In the genomic region with DNA sequence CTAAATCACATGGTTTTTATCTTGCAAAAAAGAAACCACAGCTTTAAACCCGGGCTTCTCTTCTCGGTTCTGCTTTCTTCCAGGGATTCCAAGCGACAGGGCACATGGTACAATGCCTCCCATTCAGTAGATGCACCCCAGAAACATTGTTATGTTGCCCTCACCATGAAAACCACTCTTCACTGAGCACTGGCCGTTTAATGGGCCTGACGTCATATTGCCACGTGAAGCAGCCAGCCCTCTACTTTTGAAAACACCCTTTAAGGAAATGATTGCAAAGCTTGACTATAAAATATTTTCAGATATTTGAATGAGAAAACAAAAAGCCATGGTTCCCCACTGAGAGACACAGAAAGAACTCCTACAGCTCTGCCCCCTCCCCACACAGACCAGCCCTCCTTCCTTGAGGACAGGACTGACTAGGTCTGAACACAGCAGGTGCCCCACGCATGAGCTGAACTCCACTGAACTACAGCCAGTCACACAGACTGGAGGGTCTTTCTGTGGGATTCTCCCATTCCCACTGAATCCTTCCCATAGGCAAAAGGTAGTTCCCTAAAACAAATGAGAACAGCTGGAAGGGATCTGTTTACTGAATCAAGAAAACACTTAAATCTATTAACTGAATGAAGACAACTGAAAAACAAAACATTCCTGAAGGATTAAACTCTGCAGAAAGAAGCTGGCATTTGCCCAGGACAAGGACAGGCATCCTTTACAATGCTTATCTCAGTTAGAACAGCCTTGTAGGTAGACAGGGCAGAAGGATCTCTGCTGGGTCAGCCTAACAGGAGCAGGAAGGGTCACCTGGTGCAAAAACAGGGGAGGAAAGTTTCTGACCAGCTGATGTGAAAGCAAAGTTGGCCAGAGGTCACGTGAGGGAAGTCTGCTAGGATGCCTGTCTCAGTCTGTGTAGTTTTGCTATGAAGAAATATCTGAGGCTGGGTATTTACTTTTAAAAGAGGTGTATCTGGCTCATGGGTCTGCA, we compare ENCODE assay signal across 11 cellular contexts.
A peak's percentile ranks its signal among the peaks of the same experiment; 100 is the strongest.
DNase-seq lines count a peak whose midpoint lies in the region; ATAC-seq and TF ChIP-seq lines count a peak whose summit lies in the region.
"Had no signal": no experiment of that assay in that cellular context is flagged by ENCODE, and none has a peak within 500 bp of the region (broad histone marks: within the 10 kb centered on the region; RNA-seq: fewer than 3 reads in every experiment).

No MANE protein-coding gene starts in this region.

- peaks cover 18% of the 10 kb centered on the region for H3K9me3 Mint-ChIP-seq in endodermal cell

- DNase-seq in Caki2 (ENCODE audit: low read depth) (peak; percentile 74), NCI-H226 (peak; percentile 49), dedifferentiated amniotic fluid mesenchymal stem cell (ENCODE audit: extremely low spot score) (peak; percentile 27), SK-N-DZ (ENCODE audit: low spot score) (no peak), endodermal cell (no peak)
- DNase-seq: NCI-H1417 treated with DMSO at 0.1 percent for 48 hours, psoas muscle had no signal

- no peak overlapping the region for H3K27ac Mint-ChIP-seq in endodermal cell

- no peak overlapping the region for H3K27ac ChIP-seq in endodermal cell (ENCODE audit: low read depth, low read length)
- H3K27ac ChIP-seq: psoas muscle had no signal

- H3K9ac ChIP-seq in endodermal cell (ENCODE audit: extremely low read depth, low read length, poor library complexity, severe bottlenecking): no peak overlapping the region

- 62 to 63% methylated on average over 5 to 8 of the region's 8 CpGs for WGBS in endodermal cell (ENCODE audit: insufficient coverage in 1 of 2, insufficient read length in 1 of 2), 2 experiments

- no peak overlapping the region for H3K4me3 Mint-ChIP-seq in endodermal cell

- H3K36me3 Mint-ChIP-seq in endodermal cell (ENCODE audit: low read depth): no peaks in the 10 kb centered on the region

- no peaks in the 10 kb centered on the region for H3K27me3 Mint-ChIP-seq in endodermal cell (ENCODE audit: insufficient read depth)

- H3K4me3 ChIP-seq in neuron (ENCODE audit: low read length) (no peak overlapping the region), endodermal cell (ENCODE audit: low read length) (no peak overlapping the region)
- H3K4me3 ChIP-seq: cardiac muscle cell, psoas muscle had no signal

- peaks cover 18% of the 10 kb centered on the region for H3K4me1 Mint-ChIP-seq in endodermal cell

- ATAC-seq in HG03342 (IDR thresholded peaks at IDR 0.05; ENCODE audit: unreplicated experiment) (no peak), GM18909 (IDR thresholded peaks at IDR 0.05; ENCODE audit: poor library complexity, unreplicated experiment) (no peak)

- in situ Hi-C loops in Caki2 (cut with HindIII; ENCODE audit: low pct_unique_long_range_greater_than_20kb, low sequenced_read_pairs): no loop called here

- H3K9me3 ChIP-seq in neuron (ENCODE audit: low read length): peaks cover 3% of the 10 kb centered on the region
- H3K9me3 ChIP-seq in endodermal cell (ENCODE audit: control insufficient read depth, low read length): no peaks in the 10 kb centered on the region
- H3K9me3 ChIP-seq: psoas muscle had no signal

- H3K36me3 ChIP-seq in neuron (ENCODE audit: insufficient read depth, low read length): no peaks in the 10 kb centered on the region
- H3K36me3 ChIP-seq in endodermal cell (ENCODE audit: control insufficient read depth, insufficient read depth, low read length): no peaks in the 10 kb centered on the region
- H3K36me3 ChIP-seq: cardiac muscle cell had no signal

- no peaks in the 10 kb centered on the region for H3K27me3 ChIP-seq in neuron (ENCODE audit: insufficient read depth, low read length)
- no peaks in the 10 kb centered on the region for H3K27me3 ChIP-seq in endodermal cell (ENCODE audit: control insufficient read depth, insufficient read depth, low read length, poor library complexity, severe bottlenecking)
- H3K27me3 ChIP-seq: cardiac muscle cell had no signal

- peak overlapping the region; percentile 13 for H2AFZ ChIP-seq in neuron (ENCODE audit: low read depth, low read length)

- no peak for TF ChIP-seq CTCF in endodermal cell (conservative IDR thresholded peaks at IDR 0.05)

- H3K4me1 ChIP-seq in neuron (ENCODE audit: insufficient read depth, low read length) (peaks cover 13% of the 10 kb centered on the region), endodermal cell (ENCODE audit: control insufficient read depth, insufficient read depth, low read length) (no peaks in the 10 kb centered on the region)
- H3K4me1 ChIP-seq: psoas muscle had no signal

Comparison
In these comparisons a context has a peak if more than half of its experiments do, and no peak if none do; other contexts are left out.
1. DNase-seq: peak in Caki2 (single experiment), NCI-H226 (single experiment) and dedifferentiated amniotic fluid mesenchymal stem cell (single experiment); none in SK-N-DZ (single experiment) and endodermal cell (single experiment).